9 cellular contexts compared by ENCODE assay signal in genomic region chr2:181683518-181684453, GRCh38. TPM values are rescaled to one million over a fixed set of nuclear protein-coding genes. Genes with fewer than 3 reads are reported as not detected.
DNase-seq lines count a peak whose midpoint lies in the region; ATAC-seq and TF ChIP-seq lines count a peak whose summit lies in the region.
"Had no signal": no experiment of that assay in that cellular context is flagged by ENCODE, and none has a peak within 500 bp of the region (broad histone marks: within the 10 kb centered on the region; RNA-seq: fewer than 3 reads in every experiment).

No MANE protein-coding gene starts in this region.

- no peak for ATAC-seq in GM18868 (IDR thresholded peaks at IDR 0.05; ENCODE audit: unreplicated experiment)

- peaks cover 84% of the 10 kb centered on the region for H3K27me3 Mint-ChIP-seq in activated T-helper 2 cell treated with anti-CD3 and anti-CD28 coated beads, Interferon-gamma antibody, Interleukin-2, Interleukin-4, amounts not matched to agents 10 μg/mL and 5 μg/mL and 100 μg/mL, durations not matched to agents 14 hours and 24 hours and 36 hours (ENCODE audit: low read depth)

- no peak overlapping the region for H3K27ac Mint-ChIP-seq in activated T-helper 2 cell treated with anti-CD3 and anti-CD28 coated beads, Interferon-gamma antibody, Interleukin-2, Interleukin-4, amounts not matched to agents 10 μg/mL and 5 μg/mL and 100 μg/mL, durations not matched to agents 14 hours and 24 hours and 36 hours

- POLR2A ChIA-PET in HEK293T (lab: Yijun Ruan, JAX) = no interaction called here

- peaks cover 11% of the 10 kb centered on the region for H3K9me3 Mint-ChIP-seq in activated T-helper 2 cell treated with anti-CD3 and anti-CD28 coated beads, Interferon-gamma antibody, Interleukin-2, Interleukin-4, amounts not matched to agents 10 μg/mL and 5 μg/mL and 100 μg/mL, durations not matched to agents 14 hours and 24 hours and 36 hours

- DNase-seq in AG08395 (ENCODE audit: low spot score) (peak; percentile 53), HEK293T (ENCODE audit: extremely low spot score) (peak; percentile 44), left kidney (ENCODE audit: low read depth, low spot score) (peak; percentile 61), H4 (ENCODE audit: low spot score) (no peak), NCI-H2196 treated with DMSO at 0.1 percent for 48 hours (lab: John Stamatoyannopoulos, UW; ENCODE audit: unreplicated experiment) (no peak), ureter (ENCODE audit: low spot score) (no peak)
- no peak for DNase-seq in activated T-helper 2 cell treated with anti-CD3 and anti-CD28 coated beads, Interferon-gamma antibody, Interleukin-2, Interleukin-4, amounts not matched to agents 10 μg/mL and 5 μg/mL and 100 μg/mL, durations not matched to agents 14 hours and 24 hours and 36 hours (ENCODE audit: low spot score)

- intact Hi-C loops in activated T-helper 2 cell treated with anti-CD3 and anti-CD28 coated beads, Interferon-gamma antibody, Interleukin-2, Interleukin-4, amounts not matched to agents 10 μg/mL and 5 μg/mL and 100 μg/mL, durations not matched to agents 14 hours and 24 hours and 36 hours (cut with micrococcal nuclease) = no loop called here

- CTCF ChIA-PET in HEK293T (lab: Yijun Ruan, JAX) = interaction anchor here (0.9 kb wide), 1 partner anchor 111 kb away, joined by 3 read pairs; no protein-coding TSS in a partner anchor

- H3K4me1 Mint-ChIP-seq in activated T-helper 2 cell treated with anti-CD3 and anti-CD28 coated beads, Interferon-gamma antibody, Interleukin-2, Interleukin-4, amounts not matched to agents 10 μg/mL and 5 μg/mL and 100 μg/mL, durations not matched to agents 14 hours and 24 hours and 36 hours (ENCODE audit: low read depth) = peaks cover 23% of the 10 kb centered on the region

- peak overlapping the region; percentile 46 for H3K4me3 Mint-ChIP-seq in activated T-helper 2 cell treated with anti-CD3 and anti-CD28 coated beads, Interferon-gamma antibody, Interleukin-2, Interleukin-4, amounts not matched to agents 10 μg/mL and 5 μg/mL and 100 μg/mL, durations not matched to agents 14 hours and 24 hours and 36 hours (ENCODE audit: low read depth)

- H3K36me3 Mint-ChIP-seq in activated T-helper 2 cell treated with anti-CD3 and anti-CD28 coated beads, Interferon-gamma antibody, Interleukin-2, Interleukin-4, amounts not matched to agents 10 μg/mL and 5 μg/mL and 100 μg/mL, durations not matched to agents 14 hours and 24 hours and 36 hours (ENCODE audit: low read depth) = peaks cover 11% of the 10 kb centered on the region

TF ChIP-seq in HEK293T, 16 proteins besides CTCF, POLR2A, EP300 and RAD21:
- TF ChIP-seq L3MBTL2 (conservative IDR thresholded peaks at IDR 0.05) (peak; percentile 40; the same call in 1 of the 2 replicates), CTBP1 (IDR thresholded peaks at IDR 0.05; ENCODE audit: borderline replicate concordance) (no peak), FOXK2 (IDR thresholded peaks at IDR 0.05) (no peak), SP1 (IDR thresholded peaks at IDR 0.05) (no peak), FOXA1 (IDR thresholded peaks at IDR 0.05) (no peak)
TF ChIP-seq in HEK293T: peak in this region for 1.

RNA-seq across cellular contexts. Expression of gene NEUROD1, which starts 3.5 kb away (rescaled TPM):
- total RNA-seq in activated T-helper 2 cell treated with anti-CD3 and anti-CD28 coated beads, Interferon-gamma antibody, Interleukin-2, Interleukin-4, amounts not matched to agents 10 μg/mL and 5 μg/mL and 100 μg/mL, durations not matched to agents 14 hours and 24 hours and 36 hours = not detected in 2 replicates
- 0.10 and 0.12 TPM in 2 replicates for total RNA-seq in H4 (2014; rRNA removed; shearing (Covaris generic))
- not detected for total RNA-seq in ureter
- total RNA-seq: activated CD8-positive, alpha-beta memory T cell treated with anti-CD3 and anti-CD28 coated beads for 36 hours had no signal

RNA-seq across cellular contexts. Expression of gene CERKL, which starts 26.9 kb away (rescaled TPM):
- not detected in 2 replicates for total RNA-seq in activated T-helper 2 cell treated with anti-CD3 and anti-CD28 coated beads, Interferon-gamma antibody, Interleukin-2, Interleukin-4, amounts not matched to agents 10 μg/mL and 5 μg/mL and 100 μg/mL, durations not matched to agents 14 hours and 24 hours and 36 hours
- total RNA-seq in H4 (2014; rRNA removed; shearing (Covaris generic)) = 0.06 and 0.85 TPM in 2 replicates
- 0.29 TPM for total RNA-seq in ureter
- total RNA-seq: activated CD8-positive, alpha-beta memory T cell treated with anti-CD3 and anti-CD28 coated beads for 36 hours had no signal

Comparison
In these comparisons a context has a peak if more than half of its experiments do, and no peak if none do; other contexts are left out.
1. DNase-seq: peak in AG08395 (single experiment), HEK293T (single experiment) and left kidney (single experiment); none in activated T-helper 2 cell treated with anti-CD3 and anti-CD28 coated beads, Interferon-gamma antibody, Interleukin-2, Interleukin-4, amounts not matched to agents 10 μg/mL and 5 μg/mL and 100 μg/mL, durations not matched to agents 14 hours and 24 hours and 36 hours (single experiment), H4 (single experiment), NCI-H2196 treated with DMSO at 0.1 percent for 48 hours (single experiment) and ureter (single experiment).